Comparison of ENCODE assay signal across 8 cellular contexts in genomic region chr11:64878494-64879225, GRCh38. TPM values are rescaled to one million over a fixed set of nuclear protein-coding genes. Genes with fewer than 3 reads are reported as not detected.
DNase-seq lines count a peak whose midpoint lies in the region; ATAC-seq and TF ChIP-seq lines count a peak whose summit lies in the region.

EHD1 (minus strand) TSS chr11:64878621; CDS start chr11:64878464, 157 bp downstream.

- peak; percentile 93 for ATAC-seq in natural killer cell treated with Interleukin-12 subunit alpha and Interleukin-12 subunit beta and Interleukin-15 and Interleukin-18, amount 100 ng/mL, for 72 hours
- ATAC-seq in stimulated activated naive CD8-positive, alpha-beta T cell treated with anti-CD3 and anti-CD28 coated beads, Interleukin-15, Interleukin-2, amounts not matched to agents 100 U/mL and 50 U/mL, for 24 hours: peak; percentile 83

- H3K4me3 ChIP-seq in LNCaP clone FGC (ENCODE audit: low read depth, low read length): peak within 1 kb of the TSS; percentile 62

- H3K27me3 Mint-ChIP-seq in activated T-helper 2 cell treated with anti-CD3 and anti-CD28 coated beads, Interferon-gamma antibody, Interleukin-2, Interleukin-4, amounts not matched to agents 10 μg/mL and 5 μg/mL and 100 μg/mL, durations not matched to agents 14 hours and 24 hours and 36 hours (ENCODE audit: low read depth): no peaks in the 10 kb centered on the region
- no peaks in the 10 kb centered on the region for H3K27me3 Mint-ChIP-seq in natural killer cell treated with Interleukin-12 subunit alpha and Interleukin-12 subunit beta and Interleukin-15 and Interleukin-18, amount 100 ng/mL, for 72 hours

- POLR2A ChIA-PET in RWPE1 (lab: Yijun Ruan, JAX; ENCODE audit: low non-redundant PET): interaction anchor here (0.6 to 2.0 kb wide), 2 partner anchors 31 to 34 kb away, joined by 3 to 6 read pairs; no protein-coding TSS in a partner anchor

- H3K36me3 Mint-ChIP-seq in activated T-helper 2 cell treated with anti-CD3 and anti-CD28 coated beads, Interferon-gamma antibody, Interleukin-2, Interleukin-4, amounts not matched to agents 10 μg/mL and 5 μg/mL and 100 μg/mL, durations not matched to agents 14 hours and 24 hours and 36 hours (ENCODE audit: low read depth): peaks cover 36% of the 10 kb centered on the region
- peaks cover 4% of the 10 kb centered on the region for H3K36me3 Mint-ChIP-seq in natural killer cell treated with Interleukin-12 subunit alpha and Interleukin-12 subunit beta and Interleukin-15 and Interleukin-18, amount 100 ng/mL, for 72 hours

- H3K27ac Mint-ChIP-seq in activated T-helper 2 cell treated with anti-CD3 and anti-CD28 coated beads, Interferon-gamma antibody, Interleukin-2, Interleukin-4, amounts not matched to agents 10 μg/mL and 5 μg/mL and 100 μg/mL, durations not matched to agents 14 hours and 24 hours and 36 hours: peak within 1 kb of the TSS; percentile 95
- peak within 1 kb of the TSS; percentile 97 to 99 for H3K27ac Mint-ChIP-seq in natural killer cell treated with Interleukin-12 subunit alpha and Interleukin-12 subunit beta and Interleukin-15 and Interleukin-18, amount 100 ng/mL, for 72 hours

- intact Hi-C loops in activated T-helper 2 cell treated with anti-CD3 and anti-CD28 coated beads, Interferon-gamma antibody, Interleukin-2, Interleukin-4, amounts not matched to agents 10 μg/mL and 5 μg/mL and 100 μg/mL, durations not matched to agents 14 hours and 24 hours and 36 hours (cut with micrococcal nuclease): loop anchor here (2.0 to 10.0 kb wide), 2 partner anchors 16 to 616 kb away; partner anchors contain the start of gene MALAT1

- TF ChIP-seq CTCF in LNCaP clone FGC (IDR thresholded peaks at IDR 0.05; ENCODE audit: control insufficient read depth, extremely low read depth, insufficient read depth) (peak; percentile 93), RWPE1 (conservative IDR thresholded peaks at IDR 0.05; ENCODE audit: low read depth) (peak; percentile 69)

- CTCF ChIA-PET in RWPE1 (lab: Yijun Ruan, JAX): interaction anchor here (0.6 to 1.8 kb wide), 12 partner anchors 9 to 450 kb away, joined by 3 to 6 read pairs (median 3); partner anchors contain the start of genes ARL2 and CAPN1

- H3K4me1 Mint-ChIP-seq in activated T-helper 2 cell treated with anti-CD3 and anti-CD28 coated beads, Interferon-gamma antibody, Interleukin-2, Interleukin-4, amounts not matched to agents 10 μg/mL and 5 μg/mL and 100 μg/mL, durations not matched to agents 14 hours and 24 hours and 36 hours (ENCODE audit: low read depth): peaks cover 55% of the 10 kb centered on the region
- H3K4me1 Mint-ChIP-seq in natural killer cell treated with Interleukin-12 subunit alpha and Interleukin-12 subunit beta and Interleukin-15 and Interleukin-18, amount 100 ng/mL, for 72 hours (ENCODE audit: low read depth in 2 of 2): peaks cover 59 to 65% of the 10 kb centered on the region in 2 donors

- H3K4me3 Mint-ChIP-seq in activated T-helper 2 cell treated with anti-CD3 and anti-CD28 coated beads, Interferon-gamma antibody, Interleukin-2, Interleukin-4, amounts not matched to agents 10 μg/mL and 5 μg/mL and 100 μg/mL, durations not matched to agents 14 hours and 24 hours and 36 hours (ENCODE audit: low read depth): peak within 1 kb of the TSS; percentile 99
- peak within 1 kb of the TSS; percentile 99 for H3K4me3 Mint-ChIP-seq in natural killer cell treated with Interleukin-12 subunit alpha and Interleukin-12 subunit beta and Interleukin-15 and Interleukin-18, amount 100 ng/mL, for 72 hours

- peak; percentile 99 for DNase-seq in ELF-1 (ENCODE audit: low read depth, low spot score)
- DNase-seq in H4 (ENCODE audit: low spot score): peak; percentile 93
- DNase-seq in LNCaP clone FGC (ENCODE audit: low read depth): peak; percentile 87
- peak; percentile 99 for DNase-seq in RWPE1 (ENCODE audit: low spot score)
- DNase-seq in activated T-helper 2 cell treated with anti-CD3 and anti-CD28 coated beads, Interferon-gamma antibody, Interleukin-2, Interleukin-4, amounts not matched to agents 10 μg/mL and 5 μg/mL and 100 μg/mL, durations not matched to agents 14 hours and 24 hours and 36 hours (ENCODE audit: low spot score): peak; percentile 99
- DNase-seq in fibroblast of peridontal ligament (ENCODE audit: extremely low read depth): peak; percentile 95
- DNase-seq in natural killer cell treated with Interleukin-12 subunit alpha and Interleukin-12 subunit beta and Interleukin-15 and Interleukin-18, amount 100 ng/mL, for 72 hours (ENCODE audit: low spot score): peak; percentile 100
- peak; percentile 100 for DNase-seq in stimulated activated naive CD8-positive, alpha-beta T cell treated with anti-CD3 and anti-CD28 coated beads, Interleukin-15, Interleukin-2, amounts not matched to agents 100 U/mL and 50 U/mL, for 24 hours

- peak within 1 kb of the TSS; percentile 86 for H3K27ac ChIP-seq in RWPE1

- no peaks in the 10 kb centered on the region for H3K9me3 Mint-ChIP-seq in activated T-helper 2 cell treated with anti-CD3 and anti-CD28 coated beads, Interferon-gamma antibody, Interleukin-2, Interleukin-4, amounts not matched to agents 10 μg/mL and 5 μg/mL and 100 μg/mL, durations not matched to agents 14 hours and 24 hours and 36 hours
- no peaks in the 10 kb centered on the region for H3K9me3 Mint-ChIP-seq in natural killer cell treated with Interleukin-12 subunit alpha and Interleukin-12 subunit beta and Interleukin-15 and Interleukin-18, amount 100 ng/mL, for 72 hours

RNA-seq across cellular contexts. Expression of gene EHD1, which starts in this region (rescaled TPM):
- 13.5 and 14.2 TPM in 2 replicates for total RNA-seq in H4 (2014; rRNA removed; shearing (Covaris generic))
- total RNA-seq in activated T-helper 2 cell treated with anti-CD3 and anti-CD28 coated beads, Interferon-gamma antibody, Interleukin-2, Interleukin-4, amounts not matched to agents 10 μg/mL and 5 μg/mL and 100 μg/mL, durations not matched to agents 14 hours and 24 hours and 36 hours: 107 TPM in 2 replicates
- 100 to 1,000 TPM; 202 to 235 TPM for total RNA-seq in natural killer cell treated with Interleukin-12 subunit alpha and Interleukin-12 subunit beta and Interleukin-15 and Interleukin-18, amount 100 ng/mL, for 72 hours

Comparison
In these comparisons a context has a peak if more than half of its experiments do, and no peak if none do; other contexts are left out.
1. Peak in every context shown above with its lines: DNase-seq, ATAC-seq, H3K4me3 ChIP-seq and H3K27ac ChIP-seq.